In genomic region chr3:156291269-156292123, GRCh38 we compare ENCODE assay signal across 8 cellular contexts.
DNase-seq lines count a peak whose midpoint lies in the region; ATAC-seq and TF ChIP-seq lines count a peak whose summit lies in the region.

No MANE protein-coding gene starts in this region.

- H3K4me3 ChIP-seq in right cardiac atrium (ENCODE audit: low read length) (peak overlapping the region; percentile 33), gastrocnemius medialis (peak overlapping the region in 3 of 4 donors; percentile 31 to 48 (median 34))

- H2BK15ac ChIP-seq in H9 (ENCODE audit: low read depth, low read length): no peak overlapping the region

- TF ChIP-seq CTCF in H9 (conservative IDR thresholded peaks at IDR 0.05) (no peak), gastrocnemius medialis (IDR thresholded peaks at IDR 0.05 in 4 of 5, conservative IDR thresholded peaks at IDR 0.05 in 1 of 5) (no peak), GM10266 (IDR thresholded peaks at IDR 0.05; ENCODE audit: control insufficient read depth, insufficient read depth, low read depth, missing control alignments) (no peak)

- H3K18ac ChIP-seq in H9 (ENCODE audit: insufficient read length, low read depth, low read length): no peak overlapping the region

- H4K5ac ChIP-seq in H9 (ENCODE audit: insufficient read length, low read depth, low read length): no peak overlapping the region

- no peaks in the 10 kb centered on the region for H3K79me2 ChIP-seq in H9 (ENCODE audit: insufficient read depth, low read length)

- no peak overlapping the region for H3K14ac ChIP-seq in H9 (ENCODE audit: insufficient read depth, low read length)

- in situ Hi-C loops in gastrocnemius medialis (cut with MboI; ENCODE audit: low sequenced_read_pairs in 4 of 4): no loop called here

- no peaks in the 10 kb centered on the region for H4K20me1 ChIP-seq in H9 (ENCODE audit: control insufficient read depth, insufficient read depth, insufficient read length)

- H3K36me3 Mint-ChIP-seq in H9 (ENCODE audit: insufficient read depth in 1 of 3, low read depth in 3 of 3): no peaks in the 10 kb centered on the region
- no peaks in the 10 kb centered on the region for H3K36me3 Mint-ChIP-seq in activated T-helper 17 cell treated with anti-CD3 and anti-CD28 coated beads, Interleukin-2, amount 50 U/mL, for 72 hours (ENCODE audit: low read depth)

- no peak overlapping the region for H3K27ac Mint-ChIP-seq in H9
- no peak overlapping the region for H3K27ac Mint-ChIP-seq in activated T-helper 17 cell treated with anti-CD3 and anti-CD28 coated beads, Interleukin-2, amount 50 U/mL, for 72 hours

- H2AK5ac ChIP-seq in H9 (ENCODE audit: insufficient read length, low read length): no peak overlapping the region

- H4K8ac ChIP-seq in H9 (replicated peaks; ENCODE audit: insufficient read length, low read depth, low read length): no peak overlapping the region

- H3K4me2 ChIP-seq in H9 (ENCODE audit: insufficient read depth, insufficient read length, low read length): peak overlapping the region; percentile 44

- no peak overlapping the region for H3T11ph ChIP-seq in H9 (ENCODE audit: low read length)

- no peak overlapping the region for H3K23ac ChIP-seq in H9 (ENCODE audit: insufficient read length, low read depth, low read length)

- no peak overlapping the region for H2BK20ac ChIP-seq in H9 (ENCODE audit: low read depth, low read length, poor library complexity, severe bottlenecking)

- H3K27ac ChIP-seq in H9 (ENCODE audit: insufficient read length, low read depth, low read length) (no peak overlapping the region), right cardiac atrium (ENCODE audit: low read length) (no peak overlapping the region), gastrocnemius medialis (no peak overlapping the region)

- H3K36me3 ChIP-seq in gastrocnemius medialis: no peaks in the 10 kb centered on the region

- H3K9me3 ChIP-seq in H9 (ENCODE audit: control insufficient read depth, low read depth, low read length) (no peaks in the 10 kb centered on the region), right cardiac atrium (ENCODE audit: control insufficient read depth, low read length) (no peaks in the 10 kb centered on the region), gastrocnemius medialis (no peaks in the 10 kb centered on the region)

- H3K9me3 Mint-ChIP-seq in H9: no peaks in the 10 kb centered on the region
- no peaks in the 10 kb centered on the region for H3K9me3 Mint-ChIP-seq in activated T-helper 17 cell treated with anti-CD3 and anti-CD28 coated beads, Interleukin-2, amount 50 U/mL, for 72 hours

- peaks cover 10 to 15% of the 10 kb centered on the region in 2 experiments for H3K4me1 Mint-ChIP-seq in H9
- H3K4me1 Mint-ChIP-seq in activated T-helper 17 cell treated with anti-CD3 and anti-CD28 coated beads, Interleukin-2, amount 50 U/mL, for 72 hours: no peaks in the 10 kb centered on the region

- DNase-seq in AG08396 (ENCODE audit: low spot score): peak; percentile 18
- peak; percentile 51 for DNase-seq in H9
- DNase-seq in right cardiac atrium: peak; percentile 23 to 67 (median 52)
- peak; percentile 12 to 14 for DNase-seq in gastrocnemius medialis
- no peak for DNase-seq in GM10266 (ENCODE audit: extremely low spot score)

- H3K79me1 ChIP-seq in H9 (ENCODE audit: insufficient read depth, low read depth, low read length, poor library complexity, severe bottlenecking): no peaks in the 10 kb centered on the region

- H2BK5ac ChIP-seq in H9 (ENCODE audit: insufficient read length, low read length): no peak overlapping the region

- H3K4me1 ChIP-seq in H9 (ENCODE audit: insufficient read depth, low read length) (0 out of 2 replicates have a peak, but pooled peaks cover 2% of the 10 kb centered on the region), right cardiac atrium (ENCODE audit: control insufficient read depth, insufficient read depth, low read length) (no peaks in the 10 kb centered on the region), gastrocnemius medialis (no peaks in the 10 kb centered on the region)

- intact Hi-C loops in right cardiac atrium (cut with DNase I) (no loop called here), gastrocnemius medialis (cut with DNase I; ENCODE audit: low total_unique reads) (no loop called here)

- H3K27me3 Mint-ChIP-seq in H9 (ENCODE audit: low read depth): peaks cover 64% of the 10 kb centered on the region
- peaks cover 60% of the 10 kb centered on the region for H3K27me3 Mint-ChIP-seq in activated T-helper 17 cell treated with anti-CD3 and anti-CD28 coated beads, Interleukin-2, amount 50 U/mL, for 72 hours

- no peak overlapping the region for H2BK12ac ChIP-seq in H9 (ENCODE audit: insufficient read length, low read depth, low read length)

- H3K56ac ChIP-seq in H9 (ENCODE audit: insufficient read length, low read depth, low read length): no peak overlapping the region

- no peak overlapping the region for H4K91ac ChIP-seq in H9 (ENCODE audit: insufficient read length, low read depth, low read length)

- peak overlapping the region; percentile 57 to 79 for H3K4me3 Mint-ChIP-seq in H9
- peak overlapping the region; percentile 24 for H3K4me3 Mint-ChIP-seq in activated T-helper 17 cell treated with anti-CD3 and anti-CD28 coated beads, Interleukin-2, amount 50 U/mL, for 72 hours

- H3K9ac ChIP-seq in H9 (ENCODE audit: extremely low read depth, insufficient read length, low read length): no peak overlapping the region

- TF ChIP-seq POLR2A in gastrocnemius medialis (IDR thresholded peaks at IDR 0.05): no peak

- no peak overlapping the region for H2BK120ac ChIP-seq in H9 (ENCODE audit: low read depth, low read length, poor library complexity, severe bottlenecking)

- no CpG with 5 or more reads among the region's 51 CpGs for WGBS in H9 (ENCODE audit: extremely low coverage, insufficient read length, low lambda C conversion rate)
- WGBS in right cardiac atrium: 5% methylated on average over 51 of the region's 51 CpGs

- H3K4ac ChIP-seq in H9 (ENCODE audit: low read depth, low read length): no peak overlapping the region

- H2AFZ ChIP-seq in H9 (ENCODE audit: low read length): no peak overlapping the region

- ATAC-seq in activated T-helper 17 cell treated with anti-CD3 and anti-CD28 coated beads, Interleukin-2, amount 50 U/mL, for 72 hours (replicated peaks): peak; percentile 21
- peak; percentile 50 to 69 for ATAC-seq in right cardiac atrium
- no peak for ATAC-seq in gastrocnemius medialis
- no peak for ATAC-seq in HG03159 (IDR thresholded peaks at IDR 0.05; ENCODE audit: unreplicated experiment)
- no peak for ATAC-seq in GM21825 (IDR thresholded peaks at IDR 0.05; ENCODE audit: unreplicated experiment)

- H3K27me3 ChIP-seq in H9 (ENCODE audit: insufficient read depth, low read length) (peaks cover 16% of the 10 kb centered on the region; the same call in 1 of the 2 replicates), right cardiac atrium (ENCODE audit: control insufficient read depth, insufficient read depth) (no peaks in the 10 kb centered on the region), gastrocnemius medialis (peaks cover 24 to 31% (median 26%) of the 10 kb centered on the region in 3 donors)

- peaks cover 8% of the 10 kb centered on the region for H3K23me2 ChIP-seq in H9 (ENCODE audit: insufficient read length, low read depth, low read length, poor library complexity, severe bottlenecking)

Comparison
In these comparisons a context has a peak if more than half of its experiments do, and no peak if none do; other contexts are left out.
1. ATAC-seq: peak in activated T-helper 17 cell treated with anti-CD3 and anti-CD28 coated beads, Interleukin-2, amount 50 U/mL, for 72 hours (single experiment) and right cardiac atrium (2 of 2); none in gastrocnemius medialis (0 of 2), HG03159 (single experiment) and GM21825 (single experiment).